Comparison of ENCODE assay signal across 17 cellular contexts in genomic region chr4:73750730-73751129, GRCh38. TPM values are rescaled to one million over a fixed set of nuclear protein-coding genes. Genes with fewer than 3 reads are reported as not detected.
DNase-seq lines count a peak whose midpoint lies in the region; ATAC-seq lines count a peak whose summit lies in the region.
"Had no signal": no experiment of that assay in that cellular context is flagged by ENCODE, and none has a peak within 500 bp of the region (broad histone marks: within the 10 kb centered on the region; RNA-seq: fewer than 3 reads in every experiment).

No MANE protein-coding gene starts in this region.

- H3K9ac ChIP-seq in Karpas-422 (ENCODE audit: low read length), result no peak overlapping the region

- H3K4me2 ChIP-seq in Karpas-422 (ENCODE audit: low read depth, low read length, poor library complexity, severe bottlenecking), result no peak overlapping the region
- H3K4me2 ChIP-seq: GM23338 had no signal

- no peaks in the 10 kb centered on the region for H3K36me3 ChIP-seq in Karpas-422 (ENCODE audit: insufficient read depth, low read length)
- H3K36me3 ChIP-seq: BE2C had no signal

- ATAC-seq in GM19351 (IDR thresholded peaks at IDR 0.05; ENCODE audit: unreplicated experiment) (peak; percentile 44), HG02610 (IDR thresholded peaks at IDR 0.05; ENCODE audit: unreplicated experiment) (peak; percentile 23), HG03439 (IDR thresholded peaks at IDR 0.05; ENCODE audit: unreplicated experiment) (peak; percentile 40)
- ATAC-seq: GM23338, T-helper 17 cell had no signal

- H3K9me3 ChIP-seq in Karpas-422 (ENCODE audit: low read length), result no peaks in the 10 kb centered on the region
- H3K9me3 ChIP-seq: BE2C had no signal

- H4K20me1 ChIP-seq in Karpas-422 (ENCODE audit: insufficient read depth, low read depth, low read length), result no peaks in the 10 kb centered on the region

- no peak for DNase-seq in head of caudate nucleus
- no peak for DNase-seq in NCI-H774 (lab: John Stamatoyannopoulos, UW)
- no peak for DNase-seq in Karpas-422
- DNase-seq in NCI-H748 (lab: John Stamatoyannopoulos, UW; ENCODE audit: unreplicated experiment), result no peak
- DNase-seq: BE2C; CD4-positive, alpha-beta T cell; IMR-90; Kasumi-1; NCI-H187; NCI-H526 treated with DMSO at 0.1 percent for 48 hours; NK-92 treated with Interleukin-12 subunit alpha and Interleukin-12 subunit beta, amount 100 ng/mL, for 24 hours; RPMI8226; T-helper 17 cell had no signal

- H2AFZ ChIP-seq in Karpas-422 (ENCODE audit: low read length), result no peak overlapping the region

- H3K79me2 ChIP-seq in Karpas-422 (ENCODE audit: low read length), result no peaks in the 10 kb centered on the region

- intact Hi-C loops in head of caudate nucleus (cut with DNase I), result no loop called here

- no peaks in the 10 kb centered on the region for H3K9me2 ChIP-seq in Karpas-422 (replicated peaks; ENCODE audit: insufficient read depth, low read length)

- H3K27ac ChIP-seq in Karpas-422 (ENCODE audit: low read length), result no peak overlapping the region

- H3K4me1 ChIP-seq in Karpas-422 (ENCODE audit: low read length), result no peaks in the 10 kb centered on the region
- H3K4me1 ChIP-seq: BE2C had no signal

- H3K4me3 ChIP-seq in Karpas-422 (ENCODE audit: low read length), result no peak overlapping the region
- H3K4me3 ChIP-seq: GM23338 had no signal

- no peaks in the 10 kb centered on the region for H3K27me3 ChIP-seq in Karpas-422 (ENCODE audit: low read length)
- H3K27me3 ChIP-seq: BE2C had no signal

RNA-seq across cellular contexts. Expression of gene CXCL8, which starts 10.4 kb away (rescaled TPM):
- not detected in 2 replicates for total RNA-seq in Karpas-422 (2014; rRNA removed; shearing (Covaris generic); ENCODE audit: low replicate concordance)
- total RNA-seq: GM23338 had no signal
